Comparison of ENCODE assay signal across 9 cellular contexts in the genomic region with DNA sequence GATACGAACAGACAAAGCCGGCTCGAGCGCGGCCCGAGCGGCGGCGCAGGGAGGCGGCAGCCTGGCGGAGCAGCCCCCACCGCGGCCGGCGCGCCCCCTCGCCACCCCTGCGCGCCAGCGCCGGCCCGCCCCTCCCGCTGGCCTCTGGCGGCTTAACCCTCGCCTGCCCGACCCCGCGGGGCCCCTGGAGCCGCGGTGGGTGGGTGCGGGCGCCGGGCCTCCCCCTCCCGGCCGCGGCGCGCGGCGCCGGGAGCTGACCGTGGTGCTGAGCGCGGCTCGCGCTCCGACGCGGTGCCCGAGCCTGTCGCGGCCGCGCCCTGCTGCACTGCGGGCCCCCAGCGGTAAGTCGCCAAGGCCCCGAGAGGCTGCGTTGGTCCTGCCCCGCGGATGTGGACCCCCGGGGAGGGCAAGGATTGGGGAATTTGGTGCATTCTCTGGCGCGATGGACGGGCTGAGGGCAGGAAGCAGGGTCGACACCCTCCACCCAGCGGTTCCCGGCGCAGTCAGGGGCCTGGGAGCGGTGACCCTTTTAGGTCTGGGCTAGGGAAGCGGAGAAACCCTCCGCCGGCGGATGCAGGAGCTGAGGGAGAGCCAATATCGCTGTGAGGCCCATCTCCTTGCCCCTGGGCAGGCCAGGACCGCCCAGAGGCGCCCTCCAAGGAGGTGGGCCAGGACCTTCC. TPM values are rescaled to one million over a fixed set of nuclear protein-coding genes. Genes with fewer than 3 reads are reported as not detected.
DNase-seq lines count a peak whose midpoint lies in the region; ATAC-seq, FAIRE-seq and TF ChIP-seq lines count a peak whose summit lies in the region.
"Had no signal": no experiment of that assay in that cellular context is flagged by ENCODE, and none has a peak within 500 bp of the region (broad histone marks: within the 10 kb centered on the region; RNA-seq: fewer than 3 reads in every experiment).

No MANE protein-coding gene starts in this region.

- no peaks in the 10 kb centered on the region for H3K9me3 Mint-ChIP-seq in immature natural killer cell

- ATAC-seq in HG02763 (IDR thresholded peaks at IDR 0.05; ENCODE audit: unreplicated experiment) (no peak), GM21825 (IDR thresholded peaks at IDR 0.05; ENCODE audit: unreplicated experiment) (no peak)

- no peak for FAIRE-seq in HTR-8/SVneo (lab: Jason Lieb, UNC)

- H3K4me1 ChIP-seq in thymus (ENCODE audit: control insufficient read depth, insufficient read depth, low read length), result no peaks in the 10 kb centered on the region

- no peaks in the 10 kb centered on the region for H3K36me3 ChIP-seq in thymus (ENCODE audit: control insufficient read depth, insufficient read depth)

- peak overlapping the region; percentile 7 for H3K4me3 ChIP-seq in astrocyte of the cerebellum (ENCODE audit: low read depth, low read length)
- H3K4me3 ChIP-seq in thymus (ENCODE audit: low read length), result peak overlapping the region; percentile 29

- H3K9me3 ChIP-seq in thymus (ENCODE audit: control insufficient read depth), result no peaks in the 10 kb centered on the region

- TF ChIP-seq CTCF in GM10266 (IDR thresholded peaks at IDR 0.05; ENCODE audit: control insufficient read depth, insufficient read depth, low read depth, missing control alignments) (no peak), astrocyte of the cerebellum (IDR thresholded peaks at IDR 0.05; ENCODE audit: low read depth, low read length, missing control alignments) (no peak)

- H3K27me3 ChIP-seq in thymus (ENCODE audit: control insufficient read depth, insufficient read depth), result peaks cover 22% of the 10 kb centered on the region

- no peak overlapping the region for H3K27ac Mint-ChIP-seq in immature natural killer cell

- in situ Hi-C loops in astrocyte of the cerebellum (cut with HindIII; ENCODE audit: low sequenced_read_pairs), result no loop called here

- intact Hi-C loops in posterior vena cava (cut with DNase I), result no loop called here

- H3K27ac ChIP-seq in thymus (ENCODE audit: low read depth), result no peak overlapping the region

- H3K27me3 Mint-ChIP-seq in immature natural killer cell (ENCODE audit: low read depth in 3 of 3), result peaks cover 4 to 31% (median 14%) of the 10 kb centered on the region in 3 donors

- no peak overlapping the region for H3K4me3 Mint-ChIP-seq in immature natural killer cell

- 2% methylated on average over 77 of the region's 77 CpGs for WGBS in thymus

- H3K36me3 Mint-ChIP-seq in immature natural killer cell, result peaks cover 0 to 6% (median 4%) of the 10 kb centered on the region in 3 donors

- peaks cover 6 to 20% of the 10 kb centered on the region in 2 donors for H3K4me1 Mint-ChIP-seq in immature natural killer cell

- DNase-seq in GM10266 (ENCODE audit: extremely low spot score) (peak; percentile 65), HTR-8/SVneo (ENCODE audit: insufficient read length, low spot score) (peak; percentile 38), astrocyte of the cerebellum (ENCODE audit: low read depth) (no peak), immature natural killer cell (peak; percentile 24 to 43 (median 36)), posterior vena cava (ENCODE audit: low spot score) (no peak)

RNA-seq across cellular contexts. Expression of a gene that starts 0.8 kb away (rescaled TPM):
- polyA plus RNA-seq in immature natural killer cell (not detected), thymus (0.02 TPM)
- total RNA-seq in posterior vena cava, result not detected
- total RNA-seq: glomerular endothelial cell had no signal

RNA-seq across cellular contexts. Expression of a gene that starts 27.3 kb away (rescaled TPM):
- polyA plus RNA-seq in immature natural killer cell (not detected), thymus (0.05 TPM)
- not detected for total RNA-seq in posterior vena cava
- total RNA-seq: glomerular endothelial cell had no signal

Comparison
In these comparisons a context has a peak if more than half of its experiments do, and no peak if none do; other contexts are left out.
1. DNase-seq: peak in GM10266 (single experiment), HTR-8/SVneo (single experiment) and immature natural killer cell (3 of 3); none in astrocyte of the cerebellum (single experiment) and posterior vena cava (single experiment).